6 cellular contexts compared by ENCODE assay signal in genomic region chr20:26006164-26006563, GRCh38.
DNase-seq lines count a peak whose midpoint lies in the region; TF ChIP-seq lines count a peak whose summit lies in the region.
"Not testable (repeated sequence)": the region's sequence is repeated elsewhere in the genome, so short reads cannot be mapped to it uniquely, and the experiment has no call there.

No MANE protein-coding gene starts in this region.

- TF ChIP-seq CTCF in osteocyte (IDR thresholded peaks at IDR 0.05); type B pancreatic cell (conservative IDR thresholded peaks at IDR 0.05): not testable (repeated sequence)

- not testable (repeated sequence) for H3K4me3 Mint-ChIP-seq in osteocyte (ENCODE audit: unreplicated experiment); type B pancreatic cell

- not testable (repeated sequence) for H3K27ac Mint-ChIP-seq in osteocyte (ENCODE audit: unreplicated experiment); type B pancreatic cell

- not testable (repeated sequence) for H3K27me3 Mint-ChIP-seq in osteocyte (ENCODE audit: unreplicated experiment); type B pancreatic cell

- H3K36me3 Mint-ChIP-seq in osteocyte (ENCODE audit: unreplicated experiment); type B pancreatic cell: not testable (repeated sequence)

- not testable (repeated sequence) for H3K9me3 Mint-ChIP-seq in osteocyte (ENCODE audit: unreplicated experiment); type B pancreatic cell

- not testable (repeated sequence) for H3K4me1 Mint-ChIP-seq in osteocyte (ENCODE audit: unreplicated experiment); type B pancreatic cell (ENCODE audit: unreplicated experiment)

- DNase-seq in activated CD8-positive, alpha-beta memory T cell treated with anti-CD3 and anti-CD28 coated beads for 24 hours: peak; percentile 21
- DNase-seq in activated effector memory CD4-positive, alpha-beta T cell treated with anti-CD3 and anti-CD28 coated beads, Interleukin-2, amount 50 U/mL, for 16 hours: peak; percentile 16
- DNase-seq in mesenteric fat pad (ENCODE audit: low spot score) (peak; percentile 62), mucosa of gallbladder (ENCODE audit: low spot score) (peak; percentile 4), osteocyte (ENCODE audit: extremely low spot score, unreplicated experiment) (peak; percentile 56), type B pancreatic cell (ENCODE audit: extremely low spot score, unreplicated experiment) (peak; percentile 18)

Comparison
In these comparisons a context has a peak if more than half of its experiments do, and no peak if none do; other contexts are left out.
1. Peak in every context shown above with its lines: DNase-seq.
2. DNase-seq: peak in every context shown above with its lines; median percentile 62 in mesenteric fat pad; 56 in osteocyte; 21 in activated CD8-positive, alpha-beta memory T cell treated with anti-CD3 and anti-CD28 coated beads for 24 hours; 18 in type B pancreatic cell; 16 in activated effector memory CD4-positive, alpha-beta T cell treated with anti-CD3 and anti-CD28 coated beads, Interleukin-2, amount 50 U/mL, for 16 hours; 4 in mucosa of gallbladder.